ENCODE assay signal across 8 cellular contexts in genomic region chr17:46772013-46772878, GRCh38. TPM values are rescaled to one million over a fixed set of nuclear protein-coding genes. Genes with fewer than 3 reads are reported as not detected.
A peak's percentile ranks its signal among the peaks of the same experiment; 100 is the strongest.
DNase-seq lines count a peak whose midpoint lies in the region; ATAC-seq and TF ChIP-seq lines count a peak whose summit lies in the region.

No MANE protein-coding gene starts in this region.

- no peak for ATAC-seq in HG02623 (IDR thresholded peaks at IDR 0.05; ENCODE audit: unreplicated experiment)

- intact Hi-C loops in ascending aorta (cut with DNase I) (no loop called here), spleen (cut with DNase I; ENCODE audit: low total_unique reads) (no loop called here)

- no peaks in the 10 kb centered on the region for H3K36me3 ChIP-seq in ascending aorta
- H3K36me3 ChIP-seq in spleen = no peaks in the 10 kb centered on the region

- H3K27ac ChIP-seq in ascending aorta = no peak overlapping the region
- peak overlapping the region in 3 of 8 donors; percentile 3 to 76 (median 20) for H3K27ac ChIP-seq in spleen

- H3K4me1 ChIP-seq in ascending aorta = peaks cover 2 to 15% of the 10 kb centered on the region in 2 donors
- H3K4me1 ChIP-seq in spleen = peaks cover 5 to 42% (median 35%) of the 10 kb centered on the region in 6 donors

- DNase-seq in NCI-H2081 (lab: John Stamatoyannopoulos, UW) = peak; percentile 54 to 59
- DNase-seq in NCI-H2081 treated with DMSO at 0.1 percent for 48 hours (lab: John Stamatoyannopoulos, UW) = no peak
- peak; percentile 81 for DNase-seq in NCI-H146 (lab: John Stamatoyannopoulos, UW)
- no peak for DNase-seq in ascending aorta (ENCODE audit: low spot score in 2 of 2)
- peak; percentile 70 for DNase-seq in iPS-NIHi11 (ENCODE audit: low spot score)
- DNase-seq in spleen = no peak
- no peak for DNase-seq in stimulated activated CD4-positive, alpha-beta T cell treated with anti-CD3 and anti-CD28 coated beads, Interleukin-4, amount 100 ng/mL, for 24 hours

- no peaks in the 10 kb centered on the region for H3K9me3 ChIP-seq in ascending aorta
- no peaks in the 10 kb centered on the region for H3K9me3 ChIP-seq in spleen

- WGBS in spleen, 5 donors = 3 to 10% (median 4%) methylated on average over 29 to 60 of the region's 60 CpGs

- peak overlapping the region; percentile 63 to 74 for H3K4me3 ChIP-seq in ascending aorta
- peak overlapping the region; percentile 43 to 79 (median 53) for H3K4me3 ChIP-seq in spleen

- no peak for TF ChIP-seq CTCF in ascending aorta (IDR thresholded peaks at IDR 0.05)
- no peak for TF ChIP-seq CTCF in spleen (IDR thresholded peaks at IDR 0.05 in 8 of 11, conservative IDR thresholded peaks at IDR 0.05 in 3 of 11)

- no peak for TF ChIP-seq POLR2A in spleen (IDR thresholded peaks at IDR 0.05)

- no peaks in the 10 kb centered on the region for H3K27me3 ChIP-seq in ascending aorta
- H3K27me3 ChIP-seq in spleen (replicated peaks in 1 of 7) = peaks cover 0 to 73% (median 19%) of the 10 kb centered on the region in 7 donors

RNA-seq across cellular contexts. Expression of gene WNT3, which starts 46.2 kb away (rescaled TPM):
- not detected for total RNA-seq in ascending aorta
- under 1 TPM; 0.32 to 0.94 (median 0.66) TPM for total RNA-seq in spleen
- polyA plus RNA-seq in spleen = under 1 TPM; 0.63 to 0.74 (median 0.67) TPM

Comparison
In these comparisons a context has a peak if more than half of its experiments do, and no peak if none do; other contexts are left out.
1. DNase-seq: peak in NCI-H2081 (2 of 2), NCI-H146 (single experiment) and iPS-NIHi11 (single experiment); none in NCI-H2081 treated with DMSO at 0.1 percent for 48 hours (single experiment), ascending aorta (0 of 2), spleen (single experiment) and stimulated activated CD4-positive, alpha-beta T cell treated with anti-CD3 and anti-CD28 coated beads, Interleukin-4, amount 100 ng/mL, for 24 hours (single experiment).